8 cellular contexts compared by ENCODE assay signal in genomic region chr6:19805146-19805515, GRCh38. TPM values are rescaled to one million over a fixed set of nuclear protein-coding genes. Genes with fewer than 3 reads are reported as not detected.
DNase-seq lines count a peak whose midpoint lies in the region; ATAC-seq and TF ChIP-seq lines count a peak whose summit lies in the region.

No MANE protein-coding gene starts in this region.

- intact Hi-C loops in gastrocnemius medialis (cut with DNase I; ENCODE audit: low total_unique reads) = no loop called here

- H3K27ac ChIP-seq in SJSA1 (peak overlapping the region; percentile 98), gastrocnemius medialis (peak overlapping the region; percentile 67 to 96 (median 88))

- H3K36me3 ChIP-seq in SJSA1 (no peaks in the 10 kb centered on the region), gastrocnemius medialis (no peaks in the 10 kb centered on the region)

- ATAC-seq in gastrocnemius medialis = peak in 1 of 2 donors; percentile 17
- ATAC-seq in GM18520 (IDR thresholded peaks at IDR 0.05; ENCODE audit: unreplicated experiment) = no peak
- no peak for ATAC-seq in GM18511 (IDR thresholded peaks at IDR 0.05; ENCODE audit: unreplicated experiment)
- ATAC-seq in HG02884 (IDR thresholded peaks at IDR 0.05; ENCODE audit: unreplicated experiment) = no peak

- H3K27me3 ChIP-seq in SJSA1 (replicated peaks) (no peaks in the 10 kb centered on the region), gastrocnemius medialis (no peaks in the 10 kb centered on the region)

- peaks cover 28% of the 10 kb centered on the region for H3K4me1 ChIP-seq in SJSA1 (replicated peaks)
- peaks cover 3 to 14% of the 10 kb centered on the region in 2 donors for H3K4me1 ChIP-seq in gastrocnemius medialis

- no peak for DNase-seq in GM12865 (ENCODE audit: low read depth)
- DNase-seq in SJSA1 (ENCODE audit: low read depth in 1 of 2, low spot score in 2 of 2) = no peak
- no peak for DNase-seq in fibroblast of pulmonary artery (ENCODE audit: low read depth)
- no peak for DNase-seq in gastrocnemius medialis
- DNase-seq in dedifferentiated amniotic fluid mesenchymal stem cell (ENCODE audit: extremely low spot score) = no peak

- in situ Hi-C loops in gastrocnemius medialis (cut with MboI; ENCODE audit: low sequenced_read_pairs in 4 of 4) = no loop called here

- H3K4me3 ChIP-seq in GM12865 (ENCODE audit: low read depth, low read length) (peak overlapping the region; percentile 27; the same call in 1 of the 2 replicates), SJSA1 (peak overlapping the region; percentile 45), fibroblast of pulmonary artery (replicated peaks; ENCODE audit: low read depth, low read length) (peak overlapping the region; percentile 54), gastrocnemius medialis (peak overlapping the region; percentile 56 to 85 (median 66))

- TF ChIP-seq POLR2A in gastrocnemius medialis (IDR thresholded peaks at IDR 0.05) = peak in 1 of 2 donors; percentile 10

- TF ChIP-seq CTCF in GM12865 (IDR thresholded peaks at IDR 0.05; ENCODE audit: insufficient read depth, low read depth, low read length, missing control alignments) (no peak), fibroblast of pulmonary artery (IDR thresholded peaks at IDR 0.05; ENCODE audit: low read length, missing control alignments) (no peak), gastrocnemius medialis (IDR thresholded peaks at IDR 0.05 in 4 of 5, conservative IDR thresholded peaks at IDR 0.05 in 1 of 5) (no peak)

- H3K9me3 ChIP-seq in SJSA1 (replicated peaks) (no peaks in the 10 kb centered on the region), gastrocnemius medialis (no peaks in the 10 kb centered on the region)

RNA-seq across cellular contexts. Expression of gene ID4, which starts 32.0 kb away (rescaled TPM):
- total RNA-seq in SJSA1 (2014; rRNA removed; shearing (Covaris generic)) = 13.6 and 19.6 TPM in 2 replicates
- 1 to 10 TPM in 2 of 4 donors, under 1 TPM in 2; 0.36 to 5.8 (median 1.3) TPM for total RNA-seq in gastrocnemius medialis
